Comparison of ENCODE assay signal across 10 cellular contexts in the genomic region with DNA sequence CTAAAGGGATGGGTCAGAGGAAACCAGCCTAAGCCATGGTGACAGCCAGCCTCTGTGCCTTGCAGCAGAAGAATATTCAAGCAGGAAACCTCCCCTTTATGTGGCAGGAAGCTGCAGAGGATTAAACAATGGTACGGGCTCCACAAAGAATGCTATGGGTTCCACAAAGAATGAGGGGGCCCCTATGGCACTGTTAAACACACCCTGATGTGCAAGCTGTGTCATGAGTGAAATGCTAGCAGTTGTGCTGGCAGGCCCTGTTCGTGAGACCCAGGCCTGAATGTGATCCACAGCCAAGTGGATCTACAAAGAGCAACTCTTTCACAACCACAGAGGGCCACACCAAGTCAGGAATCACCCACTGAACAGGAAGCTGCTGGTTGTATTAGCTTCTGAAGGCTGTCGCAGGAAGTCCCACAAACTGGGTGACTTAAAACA.
DNase-seq lines count a peak whose midpoint lies in the region; ATAC-seq lines count a peak whose summit lies in the region.
"Had no signal": no experiment of that assay in that cellular context is flagged by ENCODE, and none has a peak within 500 bp of the region (broad histone marks: within the 10 kb centered on the region; RNA-seq: fewer than 3 reads in every experiment).

No MANE protein-coding gene starts in this region.

- peaks cover 70 to 74% (median 72%) of the 10 kb centered on the region in 3 donors for H3K4me1 Mint-ChIP-seq in T-cell
- peaks cover 20 to 34% of the 10 kb centered on the region in 2 donors for H3K4me1 Mint-ChIP-seq in effector memory CD8-positive, alpha-beta T cell (ENCODE audit: low read depth in 2 of 2)

- no peaks in the 10 kb centered on the region for H3K9me3 Mint-ChIP-seq in T-cell
- no peaks in the 10 kb centered on the region for H3K9me3 Mint-ChIP-seq in effector memory CD8-positive, alpha-beta T cell

- peak overlapping the region; percentile 87 to 91 for H3K27ac Mint-ChIP-seq in T-cell
- peak overlapping the region; percentile 92 to 95 for H3K27ac Mint-ChIP-seq in effector memory CD8-positive, alpha-beta T cell

- no peaks in the 10 kb centered on the region for H3K36me3 Mint-ChIP-seq in T-cell
- H3K36me3 Mint-ChIP-seq in effector memory CD8-positive, alpha-beta T cell (ENCODE audit: insufficient read depth) = no peaks in the 10 kb centered on the region

- POLR2A ChIA-PET in T-cell (lab: Charles Lee) = interaction anchor here (0.5 kb wide), 2 partner anchors 36 to 63 kb away, joined by 4 to 7 read pairs; no protein-coding TSS in a partner anchor

- peak overlapping the region; percentile 43 to 65 (median 48) for H3K4me3 Mint-ChIP-seq in T-cell
- peak overlapping the region; percentile 49 to 52 for H3K4me3 Mint-ChIP-seq in effector memory CD8-positive, alpha-beta T cell

- DNase-seq in EH (ENCODE audit: low read depth) (peak; percentile 39), T-cell (peak; percentile 7 to 54 (median 28)), pulmonary artery endothelial cell (ENCODE audit: low read depth, low spot score) (peak; percentile 51), NCI-H1436 (lab: John Stamatoyannopoulos, UW) (no peak), hepatic stellate cell (ENCODE audit: low spot score) (no peak)
- peak; percentile 9 to 25 (median 10) for DNase-seq in effector memory CD8-positive, alpha-beta T cell
- DNase-seq: activated CD4-positive, CD25-positive, alpha-beta regulatory T cell treated with anti-CD3 and anti-CD28 coated beads, Interleukin-2, amount 50 U/mL, for 72 hours; NCI-H146 had no signal

- CTCF ChIA-PET in T-cell (lab: Charles Lee) = interaction anchor here in 1 of 2 donors (1.0 to 1.2 kb wide), 3 partner anchors 37 to 69 kb away, joined by 3 to 6 read pairs (median 3); partner anchors contain the start of gene MYOF

- ATAC-seq in T-cell (replicated peaks in 1 of 4) (peak; percentile 88 to 94 (median 91)), HG02798 (IDR thresholded peaks at IDR 0.05; ENCODE audit: poor library complexity, unreplicated experiment) (no peak), HG03039 (IDR thresholded peaks at IDR 0.05; ENCODE audit: unreplicated experiment) (no peak)
- ATAC-seq in effector memory CD8-positive, alpha-beta T cell (replicated peaks) = peak; percentile 84

- no peaks in the 10 kb centered on the region for H3K27me3 Mint-ChIP-seq in T-cell
- no peaks in the 10 kb centered on the region for H3K27me3 Mint-ChIP-seq in effector memory CD8-positive, alpha-beta T cell

Comparison
In these comparisons a context has a peak if more than half of its experiments do, and no peak if none do; other contexts are left out.
1. DNase-seq: peak in EH (single experiment), T-cell (34 of 34), effector memory CD8-positive, alpha-beta T cell (3 of 3) and pulmonary artery endothelial cell (single experiment); none in NCI-H1436 (single experiment) and hepatic stellate cell (single experiment).
2. ATAC-seq: peak in T-cell (4 of 4) and effector memory CD8-positive, alpha-beta T cell (single experiment); none in HG02798 (single experiment) and HG03039 (single experiment).